ENCODE assay signal across 12 cellular contexts in the genomic region with DNA sequence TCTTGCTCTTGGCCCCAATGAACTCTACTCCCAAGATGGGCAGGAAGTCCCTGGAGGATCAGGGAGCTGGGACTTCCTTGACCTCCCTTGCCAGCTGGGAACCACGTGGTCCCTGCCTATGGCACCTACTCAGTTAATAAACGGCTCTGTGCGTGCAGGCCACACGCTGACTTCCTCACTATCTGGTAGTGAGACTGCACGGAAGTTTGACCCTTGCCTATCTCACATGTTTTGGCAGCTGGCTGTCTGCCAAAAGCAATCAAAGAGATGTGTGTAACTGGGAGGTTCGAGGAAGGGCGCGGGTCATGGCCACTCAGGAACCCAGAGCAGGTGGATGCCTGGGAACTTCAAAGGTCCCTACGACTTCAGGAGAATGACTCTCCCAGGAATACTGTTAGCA. TPM values are rescaled to one million over a fixed set of nuclear protein-coding genes. Genes with fewer than 3 reads are reported as not detected.
DNase-seq lines count a peak whose midpoint lies in the region; ATAC-seq, FAIRE-seq and TF ChIP-seq lines count a peak whose summit lies in the region.
"Had no signal": no experiment of that assay in that cellular context is flagged by ENCODE, and none has a peak within 500 bp of the region (broad histone marks: within the 10 kb centered on the region; RNA-seq: fewer than 3 reads in every experiment).

No MANE protein-coding gene starts in this region.

- no peaks in the 10 kb centered on the region; the same call in 1 of the 2 replicates for H3K9me3 ChIP-seq in AG04450 (ENCODE audit: control insufficient read depth, insufficient read depth, low read length)
- H3K9me3 ChIP-seq in HepG2 (ENCODE audit: low read length), result no peaks in the 10 kb centered on the region
- no peaks in the 10 kb centered on the region for H3K9me3 ChIP-seq in esophagus muscularis mucosa
- H3K9me3 ChIP-seq: Caco-2, SJCRH30 had no signal

- 0 out of 2 replicates have a peak overlapping the region, but pooled peaks have one; percentile 28 for H3K4me2 ChIP-seq in HepG2 (ENCODE audit: low read depth, low read length)

- 3% methylated on average over 7 of the region's 9 CpGs for WGBS in HepG2 (ENCODE audit: low lambda C conversion rate)
- 48% methylated on average over 7 of the region's 9 CpGs for WGBS in esophagus muscularis mucosa

- BruUV-seq in HepG2 (replicated peaks; lab: Mats Ljungman, UMichigan), result no TSS peak

- DNase-seq in AG04450 (ENCODE audit: low read depth, low spot score) (no peak), HUDEP-2 (lab: John Stamatoyannopoulos, UW; ENCODE audit: unreplicated experiment in 76 of 76) (peak in 65 of 76 experiments; percentile 2 to 76 (median 37)), brain microvascular endothelial cell (peak; percentile 31), HepG2 (ENCODE audit: low spot score) (peak; percentile 91), hippocampal formation (lab: John Stamatoyannopoulos, UW) (no peak), esophagus muscularis mucosa (ENCODE audit: extremely low spot score) (no peak)
- no peak for DNase-seq in central memory CD4-positive, alpha-beta T cell
- DNase-seq: effector memory CD8-positive, alpha-beta T cell; MM.1S; SJCRH30 had no signal

- FAIRE-seq in HepG2 (lab: Jason Lieb, UNC), result peak; percentile 95

- intact Hi-C loops in HepG2 (cut with micrococcal nuclease; ENCODE audit: unreplicated experiment) (loop anchor here (1.0 to 2.0 kb wide), 2 partner anchors 16 to 36 kb away; no protein-coding TSS in a partner anchor), esophagus muscularis mucosa (cut with DNase I) (no loop called here)

- H4K20me1 ChIP-seq in HepG2 (ENCODE audit: insufficient read depth, low read length), result peaks cover 13% of the 10 kb centered on the region; the same call in 1 of the 2 replicates

- TF ChIP-seq CTCF in AG04450 (IDR thresholded peaks at IDR 0.05; ENCODE audit: low read depth, low read length) (no peak), brain microvascular endothelial cell (IDR thresholded peaks at IDR 0.05; ENCODE audit: low read depth, low read length, missing control alignments) (no peak), HepG2 (CRISPR knock-in tag; IDR thresholded peaks at IDR 0.05) (no peak; the same call in 1 of the 2 replicates), esophagus muscularis mucosa (IDR thresholded peaks at IDR 0.05) (no peak)

- CTCF ChIA-PET in AG04450 (lab: Charles Lee), result no interaction called here
- CTCF ChIA-PET in HepG2 (lab: Yijun Ruan, JAX; ENCODE audit: low intra/inter-chr PET ratio, low total read pairs), result no interaction called here

- H3K4me3 ChIP-seq in AG04450 (ENCODE audit: low read depth, low read length), result no peak overlapping the region
- H3K4me3 ChIP-seq in brain microvascular endothelial cell (ENCODE audit: low read depth, low read length), result no peak overlapping the region
- H3K4me3 ChIP-seq in HepG2 (replicated peaks in 1 of 3; ENCODE audit: insufficient read depth in 1 of 3, low read depth in 2 of 3, low read length in 3 of 3), result no peak overlapping the region
- no peak overlapping the region for H3K4me3 ChIP-seq in esophagus muscularis mucosa
- H3K4me3 ChIP-seq: SJCRH30 had no signal

- H3K4me1 ChIP-seq in HepG2 (ENCODE audit: insufficient read depth, low read length) (peaks cover 20% of the 10 kb centered on the region), esophagus muscularis mucosa (peaks cover 10 to 31% (median 19%) of the 10 kb centered on the region in 4 donors)
- H3K4me1 ChIP-seq: Caco-2, SJCRH30 had no signal

- in situ Hi-C loops in brain microvascular endothelial cell (cut with HindIII; ENCODE audit: low pct_ligation_motif_present, low sequenced_read_pairs), result no loop called here
- in situ Hi-C loops in HepG2 (cut with HindIII; ENCODE audit: extremely low pct_ligation_motif_present, low pct_unique_long_range_greater_than_20kb), result loop anchor here (10.0 kb wide), 1 partner anchor 412 kb away; no protein-coding TSS in a partner anchor

- H3K36me3 ChIP-seq in brain microvascular endothelial cell (replicated peaks) (peaks cover 97% of the 10 kb centered on the region), HepG2 (replicated peaks in 1 of 2; ENCODE audit: control insufficient read depth in 1 of 2, insufficient read depth in 2 of 2, low read length in 2 of 2) (peaks cover 22 to 64% of the 10 kb centered on the region in 2 experiments), esophagus muscularis mucosa (peaks cover 72 to 100% (median 99%) of the 10 kb centered on the region in 4 donors)

- TF ChIP-seq EP300 in HepG2 (IDR thresholded peaks at IDR 0.05; ENCODE audit: low read depth in 2 of 2, low read length in 2 of 2), result peak; percentile 24 to 63; a peak in 3 of 4 replicates
- peak; percentile 61; the same call in 1 of the 2 replicates for TF ChIP-seq EP300 in HepG2 (CRISPR knock-in tag; IDR thresholded peaks at IDR 0.05; ENCODE audit: borderline replicate concordance)
- no peak for TF ChIP-seq EP300 in esophagus muscularis mucosa (IDR thresholded peaks at IDR 0.05)

- no peaks in the 10 kb centered on the region for H3K79me2 ChIP-seq in HepG2 (ENCODE audit: insufficient read depth, low read length)

- POLR2A ChIA-PET in AG04450 (lab: Yijun Ruan, JAX) (no interaction called here), HepG2 (lab: Yijun Ruan, JAX) (interaction anchor here (2.9 kb wide), 1 partner anchor 36 kb away, joined by 11 read pairs; no protein-coding TSS in a partner anchor)

- peak overlapping the region; percentile 21 for H3K27ac ChIP-seq in AG04450 (ENCODE audit: low read depth, low read length)
- no peak overlapping the region for H3K27ac ChIP-seq in brain microvascular endothelial cell
- H3K27ac ChIP-seq in HepG2 (ENCODE audit: extremely low read length, insufficient read depth, low read length), result peak overlapping the region; percentile 62
- H3K27ac ChIP-seq in esophagus muscularis mucosa (replicated peaks in 1 of 4), result peak overlapping the region in 2 of 4 donors; percentile 21 to 31
- H3K27ac ChIP-seq: SJCRH30 had no signal

- no peak for TF ChIP-seq POLR2A in HepG2 (IDR thresholded peaks at IDR 0.05; ENCODE audit: insufficient read depth in 1 of 2, low read depth in 2 of 2, low read length in 2 of 2)
- no peak for TF ChIP-seq POLR2A in esophagus muscularis mucosa (IDR thresholded peaks at IDR 0.05; ENCODE audit: low read depth)

- H2AFZ ChIP-seq in HepG2 (ENCODE audit: low read length), result no peak overlapping the region

- H3K9ac ChIP-seq in HepG2 (ENCODE audit: insufficient read depth, low read depth, low read length), result no peak overlapping the region

- TF ChIP-seq RAD21 in HepG2 (CRISPR knock-in tag; IDR thresholded peaks at IDR 0.05), result no peak

- ATAC-seq in HepG2 (peak; percentile 79), HG03025 (IDR thresholded peaks at IDR 0.05; ENCODE audit: low FRiP score, unreplicated experiment) (no peak)
- ATAC-seq: effector memory CD8-positive, alpha-beta T cell had no signal

- H3K27me3 ChIP-seq in AG04450 (ENCODE audit: control insufficient read depth, insufficient read depth, low read length), result no peaks in the 10 kb centered on the region
- no peaks in the 10 kb centered on the region for H3K27me3 ChIP-seq in brain microvascular endothelial cell (replicated peaks)
- H3K27me3 ChIP-seq in HepG2 (ENCODE audit: control insufficient read depth in 1 of 2, insufficient read depth in 2 of 2, low read length in 2 of 2), result no peaks in the 10 kb centered on the region
- no peaks in the 10 kb centered on the region for H3K27me3 ChIP-seq in esophagus muscularis mucosa
- H3K27me3 ChIP-seq: SJCRH30 had no signal

TF ChIP-seq in HepG2, 621 proteins besides CTCF, POLR2A, EP300 and RAD21 (continues in another document):
- TF ChIP-seq ZNF709 (CRISPR knock-in tag; IDR thresholded peaks at IDR 0.05), result no peak
- TF ChIP-seq, protein P1, sequence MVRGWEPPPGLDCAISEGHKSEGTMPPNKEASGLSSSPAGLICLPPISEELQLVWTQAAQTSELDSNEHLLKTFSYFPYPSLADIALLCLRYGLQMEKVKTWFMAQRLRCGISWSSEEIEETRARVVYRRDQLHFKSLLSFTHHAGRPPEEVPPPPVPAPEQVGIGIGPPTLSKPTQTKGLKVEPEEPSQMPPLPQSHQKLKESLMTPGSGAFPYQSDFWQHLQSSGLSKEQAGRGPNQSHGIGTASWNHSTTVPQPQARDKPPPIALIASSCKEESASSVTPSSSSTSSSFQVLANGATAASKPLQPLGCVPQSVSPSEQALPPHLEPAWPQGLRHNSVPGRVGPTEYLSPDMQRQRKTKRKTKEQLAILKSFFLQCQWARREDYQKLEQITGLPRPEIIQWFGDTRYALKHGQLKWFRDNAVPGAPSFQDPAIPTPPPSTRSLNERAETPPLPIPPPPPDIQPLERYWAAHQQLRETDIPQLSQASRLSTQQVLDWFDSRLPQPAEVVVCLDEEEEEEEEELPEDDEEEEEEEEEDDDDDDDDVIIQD (CRISPR knock-in tag; IDR thresholded peaks at IDR 0.05; ENCODE audit: low read depth), result no peak

RNA-seq across cellular contexts. Expression of a gene that starts 57.9 kb away (rescaled TPM):
- polyA plus RNA-seq in AG04450 (2011; rRNA removed) (not detected in 2 replicates), HepG2 (2011; rRNA removed) (not detected in 2 replicates)
- not detected in 2 replicates for polyA minus RNA-seq in AG04450 (2011; rRNA and poly(A)+ RNA removed)
- total RNA-seq in HepG2 (2016; rRNA removed; fragmentation: Illumina TruSeq; extraction: Trizol) (not detected in 2 replicates), esophagus muscularis mucosa (1 to 10 TPM in 3 of 4 donors, under 1 TPM in 1; 0.63 to 2.2 (median 1.3) TPM)
- not detected in 2 replicates for total RNA-seq in HepG2 (2016; cell fraction: cytosol; rRNA removed; fragmentation: Illumina TruSeq; extraction: Trizol; ENCODE audit: low read depth)
- total RNA-seq in HepG2 (2016; cell fraction: insoluble cytoplasmic fraction; rRNA removed; fragmentation: Illumina TruSeq; extraction: Trizol), result not detected in 2 replicates
- total RNA-seq in HepG2 (2016; cell fraction: membrane; rRNA removed; fragmentation: Illumina TruSeq; extraction: Trizol), result not detected in 2 replicates
- not detected in 2 replicates for total RNA-seq in HepG2 (2016; cell fraction: nucleus; rRNA removed; fragmentation: Illumina TruSeq; extraction: Trizol)
- not detected in 2 replicates for polyA plus RNA-seq in HepG2 (2011; cell fraction: cytosol; rRNA removed)
- not detected in 2 replicates for polyA plus RNA-seq in HepG2 (2011; cell fraction: nucleus; rRNA removed)
- polyA plus RNA-seq in HepG2 (2012), result not detected in 2 replicates
- polyA plus RNA-seq in HepG2 (2016; cell fraction: cytosol; fragmentation: Illumina TruSeq; extraction: Trizol; ENCODE audit: low read depth), result not detected in 2 replicates
- polyA plus RNA-seq in HepG2 (2016; cell fraction: insoluble cytoplasmic fraction; fragmentation: Illumina TruSeq; extraction: Trizol; ENCODE audit: low read depth), result not detected in 2 replicates
- not detected in 2 replicates for polyA plus RNA-seq in HepG2 (2016; cell fraction: membrane; fragmentation: Illumina TruSeq; extraction: Trizol; ENCODE audit: low read depth)
- polyA plus RNA-seq in HepG2 (2016; cell fraction: nucleus; fragmentation: Illumina TruSeq; extraction: Trizol; ENCODE audit: insufficient read depth, low read depth), result not detected in 2 replicates
- not detected in 2 replicates for polyA minus RNA-seq in HepG2 (2011; rRNA and poly(A)+ RNA removed; ENCODE audit: low replicate concordance)
- not detected in 2 replicates for polyA minus RNA-seq in HepG2 (2011; cell fraction: cytosol; rRNA and poly(A)+ RNA removed)
- not detected in 2 replicates for polyA minus RNA-seq in HepG2 (2011; cell fraction: nucleus; rRNA and poly(A)+ RNA removed)

Comparison
In these comparisons a context has a peak if more than half of its experiments do, and no peak if none do; other contexts are left out.
1. DNase-seq: peak in HUDEP-2 (65 of 76), brain microvascular endothelial cell (single experiment) and HepG2 (single experiment); none in AG04450 (single experiment), central memory CD4-positive, alpha-beta T cell (single experiment), hippocampal formation (0 of 2) and esophagus muscularis mucosa (single experiment).